20 cellular contexts compared by ENCODE assay signal in the genomic region with DNA sequence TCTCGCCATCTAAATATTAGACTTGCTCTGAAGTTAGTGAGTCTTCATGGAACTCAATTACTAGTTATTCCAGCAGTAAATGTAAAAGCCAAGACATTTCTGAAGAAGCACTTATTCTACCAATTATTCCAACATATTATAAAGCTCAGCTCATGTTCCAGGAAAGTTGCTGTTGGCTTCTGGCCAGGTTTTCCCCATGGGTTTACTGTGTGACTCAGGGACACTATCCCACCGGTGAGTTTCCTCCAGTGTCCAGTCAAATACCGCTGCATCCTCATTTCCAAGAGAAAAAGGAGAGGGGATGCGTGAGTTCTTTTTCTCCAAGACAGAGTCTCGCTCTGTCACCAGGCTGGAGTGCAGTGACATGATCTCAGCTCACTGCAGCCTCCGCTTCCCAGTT. TPM values are rescaled to one million over a fixed set of nuclear protein-coding genes. Genes with fewer than 3 reads are reported as not detected.
"Had no signal": no experiment of that assay in that cellular context is flagged by ENCODE, and none has a peak within 500 bp of the region (broad histone marks: within the 10 kb centered on the region; RNA-seq: fewer than 3 reads in every experiment).

No MANE protein-coding gene starts in this region.

- DNase-seq: activated CD4-positive, alpha-beta memory T cell treated with anti-CD3 and anti-CD28 coated beads for 36 hours; activated CD8-positive, alpha-beta memory T cell treated with anti-CD3 and anti-CD28 coated beads, Interleukin-2, amount 50 U/mL, for 48 hours; activated naive CD8-positive, alpha-beta T cell treated with anti-CD3 and anti-CD28 coated beads, Interleukin-2, amount 10 ng/mL, durations not matched to agents 7 days and 5 days; aorta; caudate nucleus; cortex of kidney; effector memory CD4-positive, alpha-beta T cell; foreskin keratinocyte; heart left ventricle; islet precursor cell; left ventricle myocardium inferior; sigmoid colon; stimulated activated CD4-positive, alpha-beta T cell treated with anti-CD3 and anti-CD28 coated beads, Interleukin-12 subunit alpha, Interleukin-12 subunit beta, amount 100 ng/mL, for 4 hours; stimulated activated naive CD4-positive, alpha-beta T cell treated with Interleukin-2 at 50 U/mL for 16 hours; testis had no signal

- H3K4me3 ChIP-seq: heart left ventricle, left ventricle myocardium inferior, sigmoid colon, testis had no signal

- ATAC-seq: foreskin keratinocyte, heart left ventricle had no signal

RNA-seq across cellular contexts. Expression of a gene that starts 9.2 kb away (rescaled TPM):
- total RNA-seq: activated CD4-positive, alpha-beta memory T cell treated with anti-CD3 and anti-CD28 coated beads for 36 hours; epithelial cell of proximal tubule; left ventricle myocardium inferior; mesenteric fat pad; osteocyte; pulmonary artery endothelial cell; sigmoid colon had no signal
- polyA plus RNA-seq: urinary bladder had no signal
